ENCODE assay signal across 19 cellular contexts in the genomic region with DNA sequence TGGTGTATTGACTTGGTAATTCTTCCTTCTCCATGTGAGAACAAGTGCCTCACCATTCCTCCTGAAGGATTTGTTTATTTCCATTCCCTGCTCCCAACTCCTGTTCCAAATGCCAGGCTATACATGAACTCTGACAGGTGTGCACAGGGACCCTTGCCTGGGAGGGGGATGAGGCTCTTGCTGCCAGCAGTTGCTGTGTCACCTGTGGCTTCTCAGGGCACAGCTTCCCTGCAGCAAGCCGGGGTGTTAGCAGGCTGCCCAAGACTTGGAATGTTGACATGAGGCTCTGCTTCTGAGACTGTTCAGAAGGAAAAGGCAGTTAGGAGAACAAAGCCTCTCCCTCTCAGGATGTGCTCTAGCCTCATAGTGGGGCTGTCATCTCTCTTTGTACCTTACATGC.
DNase-seq lines count a peak whose midpoint lies in the region; ATAC-seq and TF ChIP-seq lines count a peak whose summit lies in the region.
"Had no signal": no experiment of that assay in that cellular context is flagged by ENCODE, and none has a peak within 500 bp of the region (broad histone marks: within the 10 kb centered on the region; RNA-seq: fewer than 3 reads in every experiment).

No MANE protein-coding gene starts in this region.

- no peak overlapping the region for H3K4me3 ChIP-seq in body of pancreas
- H3K4me3 ChIP-seq: BLaER1 had no signal

- 13 to 33% methylated on average over 1 of the region's 1 CpG for WGBS in body of pancreas, 2 donors

- no peak overlapping the region for H3K4me3 Mint-ChIP-seq in activated naive CD8-positive, alpha-beta T cell
- no peak overlapping the region for H3K4me3 Mint-ChIP-seq in activated naive CD8-positive, alpha-beta T cell treated with anti-CD3 and anti-CD28 coated beads, Interleukin-2, amount 50 U/mL, for 24 hours
- H3K4me3 Mint-ChIP-seq in stimulated activated naive B cell treated with anti-CD40 and anti-IgM and Interleukin-4, amounts not matched to agents 10 μg/mL and 1 μg/mL and 100 μg/mL, for 72 hours = no peak overlapping the region
- H3K4me3 Mint-ChIP-seq: CD4-positive, alpha-beta T cell had no signal

- no peak for DNase-seq in activated naive CD8-positive, alpha-beta T cell treated with anti-CD3 and anti-CD28 coated beads, Interleukin-2, amount 50 U/mL, for 24 hours
- DNase-seq in NCI-H69 (lab: John Stamatoyannopoulos, UW) (peak; percentile 39), body of pancreas (peak in 3 of 4 donors; percentile 9 to 38 (median 19)), superior temporal gyrus (ENCODE audit: extremely low spot score) (no peak), NK-92 (lab: John Stamatoyannopoulos, UW; ENCODE audit: unreplicated experiment) (no peak), NCI-H2227 (lab: John Stamatoyannopoulos, UW; ENCODE audit: unreplicated experiment) (no peak)
- no peak for DNase-seq in stimulated activated naive B cell treated with anti-CD40 and anti-IgM and Interleukin-4, amounts not matched to agents 10 μg/mL and 1 μg/mL and 100 μg/mL, for 72 hours
- DNase-seq: CD4-positive, alpha-beta T cell; COR-L47; DMS53; Kasumi-1; NCI-H1092 treated with DMSO at 0.1 percent for 48 hours; NCI-H1436; NCI-H187 treated with DMSO at 0.1 percent for 48 hours; NCI-H2107; NCI-H2227 treated with DMSO at 0.1 percent for 48 hours had no signal

- no peaks in the 10 kb centered on the region for H3K36me3 ChIP-seq in body of pancreas (replicated peaks in 1 of 2; ENCODE audit: insufficient read depth in 1 of 2, low read depth in 2 of 2)

- no peaks in the 10 kb centered on the region for H3K27me3 Mint-ChIP-seq in activated naive CD8-positive, alpha-beta T cell
- H3K27me3 Mint-ChIP-seq in activated naive CD8-positive, alpha-beta T cell treated with anti-CD3 and anti-CD28 coated beads, Interleukin-2, amount 50 U/mL, for 24 hours = no peaks in the 10 kb centered on the region
- no peaks in the 10 kb centered on the region for H3K27me3 Mint-ChIP-seq in stimulated activated naive B cell treated with anti-CD40 and anti-IgM and Interleukin-4, amounts not matched to agents 10 μg/mL and 1 μg/mL and 100 μg/mL, for 72 hours
- H3K27me3 Mint-ChIP-seq: CD4-positive, alpha-beta T cell had no signal

- H3K27ac ChIP-seq in body of pancreas = no peak overlapping the region
- H3K27ac ChIP-seq: BLaER1 had no signal

- intact Hi-C loops in body of pancreas (cut with DNase I) = no loop called here

- no peaks in the 10 kb centered on the region for H3K9me3 ChIP-seq in body of pancreas
- H3K9me3 ChIP-seq: BLaER1, SK-N-SH had no signal

- ATAC-seq in activated naive CD8-positive, alpha-beta T cell treated with anti-CD3 and anti-CD28 coated beads, Interleukin-2, amount 50 U/mL, for 24 hours = no peak
- ATAC-seq in body of pancreas = no peak
- no peak for ATAC-seq in stimulated activated naive B cell treated with anti-CD40 and anti-IgM and Interleukin-4, amounts not matched to agents 10 μg/mL and 1 μg/mL and 100 μg/mL, for 72 hours (replicated peaks)

- no peak for TF ChIP-seq POLR2A in body of pancreas (IDR thresholded peaks at IDR 0.05)

- peaks cover 17% of the 10 kb centered on the region for H3K4me1 ChIP-seq in body of pancreas

- H3K27me3 ChIP-seq in body of pancreas = no peaks in the 10 kb centered on the region
- H3K27me3 ChIP-seq: BLaER1 had no signal

- peaks cover 28% of the 10 kb centered on the region for H3K36me3 Mint-ChIP-seq in activated naive CD8-positive, alpha-beta T cell
- H3K36me3 Mint-ChIP-seq in activated naive CD8-positive, alpha-beta T cell treated with anti-CD3 and anti-CD28 coated beads, Interleukin-2, amount 50 U/mL, for 24 hours (ENCODE audit: low read depth) = peaks cover 56% of the 10 kb centered on the region
- H3K36me3 Mint-ChIP-seq in stimulated activated naive B cell treated with anti-CD40 and anti-IgM and Interleukin-4, amounts not matched to agents 10 μg/mL and 1 μg/mL and 100 μg/mL, for 72 hours = peaks cover 59 to 84% of the 10 kb centered on the region in 2 donors

- no peaks in the 10 kb centered on the region for H3K9me3 Mint-ChIP-seq in activated naive CD8-positive, alpha-beta T cell (ENCODE audit: low read depth)
- no peaks in the 10 kb centered on the region for H3K9me3 Mint-ChIP-seq in activated naive CD8-positive, alpha-beta T cell treated with anti-CD3 and anti-CD28 coated beads, Interleukin-2, amount 50 U/mL, for 24 hours
- H3K9me3 Mint-ChIP-seq in stimulated activated naive B cell treated with anti-CD40 and anti-IgM and Interleukin-4, amounts not matched to agents 10 μg/mL and 1 μg/mL and 100 μg/mL, for 72 hours = peaks cover 2 to 3% of the 10 kb centered on the region in 2 donors
- H3K9me3 Mint-ChIP-seq: CD4-positive, alpha-beta T cell had no signal

- H3K4me1 Mint-ChIP-seq in activated naive CD8-positive, alpha-beta T cell (ENCODE audit: low read depth) = peaks cover 4% of the 10 kb centered on the region
- H3K4me1 Mint-ChIP-seq in activated naive CD8-positive, alpha-beta T cell treated with anti-CD3 and anti-CD28 coated beads, Interleukin-2, amount 50 U/mL, for 24 hours = no peaks in the 10 kb centered on the region
- H3K4me1 Mint-ChIP-seq in stimulated activated naive B cell treated with anti-CD40 and anti-IgM and Interleukin-4, amounts not matched to agents 10 μg/mL and 1 μg/mL and 100 μg/mL, for 72 hours = peaks cover 11 to 18% of the 10 kb centered on the region in 2 donors

- TF ChIP-seq CTCF in body of pancreas (IDR thresholded peaks at IDR 0.05) = no peak

- peak overlapping the region; percentile 55 for H3K27ac Mint-ChIP-seq in activated naive CD8-positive, alpha-beta T cell
- H3K27ac Mint-ChIP-seq in activated naive CD8-positive, alpha-beta T cell treated with anti-CD3 and anti-CD28 coated beads, Interleukin-2, amount 50 U/mL, for 24 hours = no peak overlapping the region
- H3K27ac Mint-ChIP-seq in stimulated activated naive B cell treated with anti-CD40 and anti-IgM and Interleukin-4, amounts not matched to agents 10 μg/mL and 1 μg/mL and 100 μg/mL, for 72 hours = peak overlapping the region; percentile 43
- H3K27ac Mint-ChIP-seq: CD4-positive, alpha-beta T cell had no signal

Comparison
In these comparisons a context has a peak if more than half of its experiments do, and no peak if none do; other contexts are left out.
1. DNase-seq: peak in NCI-H69 (single experiment) and body of pancreas (3 of 4); none in activated naive CD8-positive, alpha-beta T cell treated with anti-CD3 and anti-CD28 coated beads, Interleukin-2, amount 50 U/mL, for 24 hours (single experiment), stimulated activated naive B cell treated with anti-CD40 and anti-IgM and Interleukin-4, amounts not matched to agents 10 μg/mL and 1 μg/mL and 100 μg/mL, for 72 hours (single experiment), superior temporal gyrus (single experiment), NK-92 (single experiment) and NCI-H2227 (single experiment).